8 cellular contexts compared by ENCODE assay signal in the genomic region with DNA sequence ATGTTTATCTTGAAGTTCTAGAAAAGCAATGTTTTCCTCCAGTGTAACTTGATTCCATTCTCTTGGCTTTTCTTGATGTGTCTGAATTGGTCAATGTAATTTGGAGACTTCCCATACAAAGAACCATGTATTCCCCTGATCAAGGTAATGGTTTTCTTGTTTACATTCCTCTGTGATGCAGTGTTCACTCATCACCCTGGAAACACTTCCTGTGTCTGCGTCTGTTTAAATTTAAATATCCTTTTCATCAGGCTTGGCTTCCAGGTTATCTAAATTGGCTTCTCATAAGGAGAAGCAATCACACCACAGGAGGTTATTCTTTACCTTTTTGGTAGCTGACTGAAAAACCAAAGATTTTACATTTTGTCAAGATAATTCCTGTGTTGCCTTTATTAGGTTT.
DNase-seq lines count a peak whose midpoint lies in the region; ATAC-seq and TF ChIP-seq lines count a peak whose summit lies in the region.

No MANE protein-coding gene starts in this region.

- H3K36me3 Mint-ChIP-seq in osteocyte (ENCODE audit: unreplicated experiment), result no peaks in the 10 kb centered on the region

- ATAC-seq in left cardiac atrium, result no peak

- H3K4me1 Mint-ChIP-seq in osteocyte (ENCODE audit: unreplicated experiment), result peaks cover 10% of the 10 kb centered on the region

- no peaks in the 10 kb centered on the region for H3K27me3 Mint-ChIP-seq in osteocyte (ENCODE audit: unreplicated experiment)

- in situ Hi-C loops in astrocyte of the spinal cord (cut with HindIII; ENCODE audit: low sequenced_read_pairs), result no loop called here

- no peak overlapping the region for H3K27ac Mint-ChIP-seq in osteocyte (ENCODE audit: unreplicated experiment)

- H3K4me3 ChIP-seq in astrocyte of the spinal cord (ENCODE audit: low read depth, low read length), result no peak overlapping the region

- DNase-seq in DMS153 (lab: John Stamatoyannopoulos, UW), result peak; percentile 75
- peak; percentile 4 for DNase-seq in NCI-H128 (lab: John Stamatoyannopoulos, UW; ENCODE audit: unreplicated experiment)
- peak; percentile 74 for DNase-seq in astrocyte of the spinal cord (ENCODE audit: low read depth, low spot score)
- peak; percentile 77 to 95 for DNase-seq in lung microvascular endothelial cell (ENCODE audit: low read depth in 2 of 2)
- no peak for DNase-seq in GOT3 (lab: John Stamatoyannopoulos, UW)
- no peak for DNase-seq in left cardiac atrium
- no peak for DNase-seq in C1 segment of cervical spinal cord (lab: John Stamatoyannopoulos, UW)
- no peak for DNase-seq in osteocyte (ENCODE audit: extremely low spot score, unreplicated experiment)

- intact Hi-C loops in left cardiac atrium (cut with DNase I), result no loop called here

- TF ChIP-seq CTCF in astrocyte of the spinal cord (IDR thresholded peaks at IDR 0.05; ENCODE audit: low read depth, low read length), result no peak
- TF ChIP-seq CTCF in osteocyte (IDR thresholded peaks at IDR 0.05), result no peak

- H3K9me3 Mint-ChIP-seq in osteocyte (ENCODE audit: unreplicated experiment), result peaks cover 8% of the 10 kb centered on the region

- no peak overlapping the region for H3K4me3 Mint-ChIP-seq in osteocyte (ENCODE audit: unreplicated experiment)

Comparison
In these comparisons a context has a peak if more than half of its experiments do, and no peak if none do; other contexts are left out.
1. DNase-seq: peak in DMS153 (single experiment), NCI-H128 (single experiment), astrocyte of the spinal cord (single experiment) and lung microvascular endothelial cell (2 of 2); none in GOT3 (single experiment), left cardiac atrium (single experiment), C1 segment of cervical spinal cord (0 of 14) and osteocyte (single experiment).